ENCODE assay signal across 8 cellular contexts in the genomic region with DNA sequence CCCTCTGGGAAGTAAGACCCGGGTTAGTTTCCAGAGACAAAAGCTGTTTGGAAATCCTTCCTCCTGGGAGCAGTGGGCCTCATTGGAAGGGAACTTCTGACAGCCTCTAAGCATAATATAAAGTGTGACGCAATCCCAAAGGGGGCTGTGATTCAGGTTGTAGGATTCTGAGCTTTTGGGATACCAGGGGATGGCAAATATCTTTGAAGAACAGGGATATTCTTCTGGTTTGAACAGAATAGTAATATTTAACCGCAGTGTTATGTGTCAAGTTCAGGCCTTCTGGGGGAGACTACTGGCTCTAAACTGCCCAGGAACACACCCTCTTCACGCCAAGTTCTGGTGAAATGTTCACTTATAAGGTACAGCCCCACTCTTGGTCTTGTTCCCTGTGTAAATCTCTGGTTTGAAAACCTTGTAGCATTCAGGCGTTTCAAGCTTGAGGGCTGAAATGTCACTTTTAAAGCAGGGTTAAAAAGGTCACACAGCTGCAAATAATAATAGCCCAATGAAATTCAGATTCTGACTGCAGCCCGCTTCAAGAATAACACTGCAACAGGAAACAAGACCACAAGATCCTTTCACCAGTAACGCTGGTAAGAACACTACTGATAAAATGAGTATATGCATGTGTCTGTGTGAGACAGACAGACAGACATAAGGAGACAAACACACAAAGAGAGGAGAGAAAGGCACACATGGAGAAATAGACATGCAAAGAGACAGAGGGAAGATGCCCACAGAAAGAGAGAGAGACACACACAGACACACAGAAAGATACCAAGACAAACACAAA.
DNase-seq lines count a peak whose midpoint lies in the region; ATAC-seq and TF ChIP-seq lines count a peak whose summit lies in the region.

No MANE protein-coding gene starts in this region.

- POLR2A ChIA-PET in SK-N-SH (lab: Yijun Ruan, JAX), result no interaction called here

- H4K20me1 ChIP-seq in OCI-LY1 (ENCODE audit: insufficient read depth, low read length) (no peaks in the 10 kb centered on the region), osteoblast (ENCODE audit: insufficient read depth, low read length) (no peaks in the 10 kb centered on the region), SK-N-SH (ENCODE audit: insufficient read depth) (no peaks in the 10 kb centered on the region)

- peaks cover 14% of the 10 kb centered on the region for H3K4me1 ChIP-seq in OCI-LY1 (ENCODE audit: insufficient read depth, low read length, severe bottlenecking)
- peaks cover 71% of the 10 kb centered on the region for H3K4me1 ChIP-seq in osteoblast (ENCODE audit: insufficient read depth, low read length)
- H3K4me1 ChIP-seq in SK-N-SH (ENCODE audit: control insufficient read depth in 1 of 2, insufficient read depth in 2 of 2, low read depth in 1 of 2, low read length in 1 of 2), result peaks cover 11 to 19% of the 10 kb centered on the region in 2 experiments; a peak in 3 of 4 replicates
- H3K4me1 ChIP-seq in spleen, result peaks cover 0 to 6% (median 0%) of the 10 kb centered on the region in 6 donors

- intact Hi-C loops in spleen (cut with DNase I; ENCODE audit: low total_unique reads), result no loop called here

- peak overlapping the region; percentile 7; the same call in 1 of the 2 replicates for H3K4me2 ChIP-seq in OCI-LY1 (ENCODE audit: low read length)
- peak overlapping the region; percentile 57 for H3K4me2 ChIP-seq in osteoblast (ENCODE audit: insufficient read depth, low read length)
- no peak overlapping the region for H3K4me2 ChIP-seq in SK-N-SH

- TF ChIP-seq EP300 in SK-N-SH (IDR thresholded peaks at IDR 0.05; ENCODE audit: borderline replicate concordance in 1 of 2, low read depth in 1 of 2, low read length in 1 of 2), result no peak

- TF ChIP-seq POLR2A in spleen (IDR thresholded peaks at IDR 0.05), result no peak

- no peak overlapping the region for H3K9ac ChIP-seq in OCI-LY1 (ENCODE audit: low read length)
- H3K9ac ChIP-seq in SK-N-SH, result no peak overlapping the region

- H3K9me3 ChIP-seq in OCI-LY1 (ENCODE audit: low read length) (no peaks in the 10 kb centered on the region), osteoblast (ENCODE audit: low read depth, low read length) (no peaks in the 10 kb centered on the region), SK-N-SH (no peaks in the 10 kb centered on the region), spleen (no peaks in the 10 kb centered on the region)

- H3K9me2 ChIP-seq in OCI-LY1 (ENCODE audit: low read depth, low read length), result no peaks in the 10 kb centered on the region
- H3K9me2 ChIP-seq in SK-N-SH, result no peaks in the 10 kb centered on the region

- CTCF ChIA-PET in SK-N-SH (lab: Yijun Ruan, JAX), result interaction anchor here (0.7 to 1.3 kb wide), 5 partner anchors 9 to 182 kb away, joined by 3 read pairs; no protein-coding TSS in a partner anchor

- H2AFZ ChIP-seq in OCI-LY1 (ENCODE audit: low read length) (peak overlapping the region; percentile 17; the same call in 1 of the 2 replicates), osteoblast (ENCODE audit: low read length) (no peak overlapping the region), SK-N-SH (ENCODE audit: low read depth) (no peak overlapping the region)

- 0 out of 2 replicates have a peak, but pooled peaks cover 4% of the 10 kb centered on the region for H3K27me3 ChIP-seq in OCI-LY1 (ENCODE audit: insufficient read depth, low read length)
- H3K27me3 ChIP-seq in osteoblast (ENCODE audit: insufficient read depth, low read length), result no peaks in the 10 kb centered on the region
- no peaks in the 10 kb centered on the region for H3K27me3 ChIP-seq in SK-N-SH (ENCODE audit: insufficient read depth)
- peaks cover 0 to 9% (median 0%) of the 10 kb centered on the region in 7 donors for H3K27me3 ChIP-seq in spleen (replicated peaks in 1 of 7)

- no peak for TF ChIP-seq RAD21 in SK-N-SH (IDR thresholded peaks at IDR 0.05; ENCODE audit: low read length)

- ATAC-seq in GM18907 (IDR thresholded peaks at IDR 0.05; ENCODE audit: unreplicated experiment) (peak; percentile 71), HG02678 (IDR thresholded peaks at IDR 0.05; ENCODE audit: unreplicated experiment) (peak; percentile 70)

- TF ChIP-seq CTCF in OCI-LY1 (IDR thresholded peaks at IDR 0.05; ENCODE audit: low read length), result no peak
- no peak for TF ChIP-seq CTCF in osteoblast (IDR thresholded peaks at IDR 0.05; ENCODE audit: extremely low read depth, low read depth, low read length)
- no peak for TF ChIP-seq CTCF in SK-N-SH (IDR thresholded peaks at IDR 0.05)
- no peak for TF ChIP-seq CTCF in spleen (IDR thresholded peaks at IDR 0.05 in 8 of 11, conservative IDR thresholded peaks at IDR 0.05 in 3 of 11)

- H3K27ac ChIP-seq in OCI-LY1 (ENCODE audit: low read depth, low read length, poor library complexity, severe bottlenecking) (no peak overlapping the region), osteoblast (ENCODE audit: low read depth, low read length) (peak overlapping the region; percentile 94), SK-N-SH (ENCODE audit: low read depth in 2 of 2, low read length in 1 of 2) (no peak overlapping the region), spleen (no peak overlapping the region)

- 52% methylated on average over 7 of the region's 7 CpGs for WGBS in SK-N-SH (ENCODE audit: low lambda C conversion rate)
- WGBS in spleen, 5 donors, result 30 to 46% (median 41%) methylated on average over 7 of the region's 7 CpGs

- H3K79me2 ChIP-seq in OCI-LY1 (ENCODE audit: insufficient read depth, low read length) (no peaks in the 10 kb centered on the region), osteoblast (ENCODE audit: insufficient read depth, low read length) (no peaks in the 10 kb centered on the region), SK-N-SH (ENCODE audit: insufficient read depth) (no peaks in the 10 kb centered on the region)

- DNase-seq in osteoblast (ENCODE audit: insufficient read length, low spot score, missing footprints) (no peak), SK-N-SH (no peak), spleen (no peak), HuH-7 (ENCODE audit: low spot score) (no peak)
- DNase-seq in stimulated activated CD4-positive, alpha-beta T cell treated with anti-CD3 and anti-CD28 coated beads, Interleukin-12 subunit alpha, Interleukin-12 subunit beta, amount 100 ng/mL, for 4 hours, result no peak

- no peaks in the 10 kb centered on the region for H3K36me3 ChIP-seq in OCI-LY1 (ENCODE audit: insufficient read depth, low read length)
- H3K36me3 ChIP-seq in osteoblast (ENCODE audit: insufficient read depth, low read length), result no peaks in the 10 kb centered on the region
- H3K36me3 ChIP-seq in SK-N-SH (replicated peaks in 1 of 2; ENCODE audit: control insufficient read depth in 1 of 2, insufficient read depth in 2 of 2, low read length in 1 of 2), result no peaks in the 10 kb centered on the region
- no peaks in the 10 kb centered on the region for H3K36me3 ChIP-seq in spleen

- no peak overlapping the region for H3K4me3 ChIP-seq in OCI-LY1 (ENCODE audit: low read depth, low read length, poor library complexity, severe bottlenecking)
- peak overlapping the region; percentile 39 for H3K4me3 ChIP-seq in osteoblast (ENCODE audit: insufficient read depth, low read length)
- H3K4me3 ChIP-seq in SK-N-SH (ENCODE audit: low read depth in 2 of 2, low read length in 1 of 2), result no peak overlapping the region
- H3K4me3 ChIP-seq in spleen, result no peak overlapping the region

- H3F3A ChIP-seq in OCI-LY1 (ENCODE audit: insufficient read depth, low read length), result no peaks in the 10 kb centered on the region
- peaks cover 5% of the 10 kb centered on the region for H3F3A ChIP-seq in SK-N-SH (replicated peaks; ENCODE audit: insufficient read depth)

TF ChIP-seq in SK-N-SH, 30 proteins besides CTCF, POLR2A, EP300 and RAD21 (continues in another document):
- TF ChIP-seq SMC3 (IDR thresholded peaks at IDR 0.05; ENCODE audit: low read depth, low read length) (no peak), FOXJ3 (CRISPR knock-in tag; IDR thresholded peaks at IDR 0.05) (no peak), CHD2 (IDR thresholded peaks at IDR 0.05; ENCODE audit: low read length, partially characterized antibody) (no peak), TCF12 (IDR thresholded peaks at IDR 0.05) (no peak), USF1 (IDR thresholded peaks at IDR 0.05; ENCODE audit: borderline replicate concordance, low read depth) (no peak), IRF3 (IDR thresholded peaks at IDR 0.05; ENCODE audit: low read depth, low read length) (no peak), MXI1 (IDR thresholded peaks at IDR 0.05; ENCODE audit: low read depth, low read length) (no peak)
